ENCODE assay signal across 9 cellular contexts in the genomic region with DNA sequence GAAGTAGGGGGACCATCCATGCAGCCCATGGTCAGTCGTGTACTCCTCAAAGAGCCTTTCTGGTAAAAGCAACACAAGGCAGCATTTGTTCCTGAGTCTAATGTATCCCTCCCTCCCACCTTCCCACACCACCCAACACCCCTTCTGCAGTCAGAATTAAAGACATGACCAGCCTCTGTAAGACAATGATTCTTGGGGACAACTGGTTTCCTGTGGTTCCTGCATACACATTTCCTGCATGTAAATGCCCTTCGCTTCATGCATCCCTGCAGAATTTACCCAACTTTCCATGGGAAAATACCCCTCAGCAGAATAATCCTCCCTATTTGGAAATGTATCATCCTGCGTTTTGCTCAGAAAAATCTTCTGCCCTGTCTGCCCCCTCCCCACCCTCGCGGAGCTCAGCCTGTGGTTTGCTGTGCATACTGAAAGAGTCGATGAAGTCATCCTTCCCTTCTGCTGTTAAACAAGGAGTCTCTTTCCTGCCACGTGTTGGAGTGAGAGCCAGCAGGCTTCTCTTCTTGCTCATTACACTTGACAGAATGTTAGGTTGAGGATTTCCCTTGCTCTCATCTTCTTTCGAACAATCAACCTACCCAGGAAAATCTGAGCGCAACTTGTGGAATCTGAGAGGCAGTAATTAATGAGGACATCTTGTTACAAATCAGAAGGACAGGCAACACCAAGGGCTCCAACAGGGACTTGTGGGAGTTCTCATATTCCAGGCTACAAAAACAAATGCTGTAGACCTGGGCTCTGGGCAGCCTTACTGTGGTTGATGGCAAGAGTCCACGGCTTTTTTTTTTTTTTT. TPM values are rescaled to one million over a fixed set of nuclear protein-coding genes. Genes with fewer than 3 reads are reported as not detected.
A peak's percentile ranks its signal among the peaks of the same experiment; 100 is the strongest.
DNase-seq lines count a peak whose midpoint lies in the region; ATAC-seq, FAIRE-seq and TF ChIP-seq lines count a peak whose summit lies in the region.
"Had no signal": no experiment of that assay in that cellular context is flagged by ENCODE, and none has a peak within 500 bp of the region (broad histone marks: within the 10 kb centered on the region; RNA-seq: fewer than 3 reads in every experiment).

No MANE protein-coding gene starts in this region.

- peaks cover 11% of the 10 kb centered on the region for H3K4me1 ChIP-seq in astrocyte (ENCODE audit: insufficient read depth, low read length)

- ATAC-seq in stimulated activated naive CD8-positive, alpha-beta T cell treated with anti-CD3 and anti-CD28 coated beads, Interleukin-15, amount 100 ng/mL, for 72 hours, result peak; percentile 93
- no peak for ATAC-seq in HG03521 (IDR thresholded peaks at IDR 0.05; ENCODE audit: unreplicated experiment)

- CTCF ChIA-PET in GM10248 (lab: Yijun Ruan, JAX), result no interaction called here

- no peaks in the 10 kb centered on the region for H3K36me3 ChIP-seq in astrocyte (ENCODE audit: insufficient read depth, low read length)

- H3K4me1 Mint-ChIP-seq in astrocyte (ENCODE audit: low read depth, unreplicated experiment), result peaks cover 55% of the 10 kb centered on the region
- H3K4me1 Mint-ChIP-seq in stimulated activated naive CD8-positive, alpha-beta T cell treated with anti-CD3 and anti-CD28 coated beads, Interleukin-15, amount 100 ng/mL, for 72 hours, result peaks cover 9% of the 10 kb centered on the region

- DNase-seq in GM10248 (ENCODE audit: extremely low spot score), result peak; percentile 60
- peak; percentile 43 for DNase-seq in GOT3 (lab: John Stamatoyannopoulos, UW)
- DNase-seq in NCI-H2107 (lab: John Stamatoyannopoulos, UW), result peak; percentile 61
- DNase-seq in astrocyte (ENCODE audit: low read depth), result peak; percentile 88
- peak; percentile 53 for DNase-seq in kidney glomerular epithelial cell (lab: John Stamatoyannopoulos, UW)
- peak in 1 of 2 donors; percentile 28 for DNase-seq in stimulated activated naive CD8-positive, alpha-beta T cell treated with anti-CD3 and anti-CD28 coated beads, Interleukin-15, amount 100 ng/mL, for 72 hours
- DNase-seq in NCI-H2196 (lab: John Stamatoyannopoulos, UW; ENCODE audit: unreplicated experiment), result no peak
- DNase-seq: activated B cell treated with CpG ODN at 0.5 μM for 24 hours had no signal

- peak overlapping the region; percentile 56 for H3K9ac ChIP-seq in astrocyte (ENCODE audit: low read length)

- H2AFZ ChIP-seq in astrocyte (ENCODE audit: low read depth, low read length), result peak overlapping the region; percentile 40

- no peak for TF ChIP-seq CTCF in GM10248 (IDR thresholded peaks at IDR 0.05; ENCODE audit: control extremely low read depth, extremely low read depth, low read depth, missing control alignments)
- TF ChIP-seq CTCF in astrocyte (IDR thresholded peaks at IDR 0.05; ENCODE audit: insufficient read depth, low read depth, low read length), result no peak

- FAIRE-seq in astrocyte (lab: Jason Lieb, UNC), result no peak

- peaks cover 2% of the 10 kb centered on the region for H3K27me3 Mint-ChIP-seq in astrocyte (ENCODE audit: low read depth, unreplicated experiment)
- peaks cover 36% of the 10 kb centered on the region for H3K27me3 Mint-ChIP-seq in stimulated activated naive CD8-positive, alpha-beta T cell treated with anti-CD3 and anti-CD28 coated beads, Interleukin-15, amount 100 ng/mL, for 72 hours

- H3K27ac Mint-ChIP-seq in astrocyte (ENCODE audit: unreplicated experiment), result peak overlapping the region; percentile 96
- H3K27ac Mint-ChIP-seq in stimulated activated naive CD8-positive, alpha-beta T cell treated with anti-CD3 and anti-CD28 coated beads, Interleukin-15, amount 100 ng/mL, for 72 hours, result no peak overlapping the region
- H3K27ac Mint-ChIP-seq: activated B cell treated with CpG ODN at 0.5 μM for 24 hours had no signal

- H3K9me3 ChIP-seq in astrocyte (ENCODE audit: insufficient read depth, low read depth, low read length), result no peaks in the 10 kb centered on the region

- H3K9me3 Mint-ChIP-seq in astrocyte (ENCODE audit: unreplicated experiment), result peaks cover 2% of the 10 kb centered on the region
- no peaks in the 10 kb centered on the region for H3K9me3 Mint-ChIP-seq in stimulated activated naive CD8-positive, alpha-beta T cell treated with anti-CD3 and anti-CD28 coated beads, Interleukin-15, amount 100 ng/mL, for 72 hours
- H3K9me3 Mint-ChIP-seq: activated B cell treated with CpG ODN at 0.5 μM for 24 hours had no signal

- no peaks in the 10 kb centered on the region for H3K27me3 ChIP-seq in astrocyte (ENCODE audit: insufficient read depth, low read length)

- H4K20me1 ChIP-seq in astrocyte (ENCODE audit: insufficient read depth, low read length), result no peaks in the 10 kb centered on the region

- H3K36me3 Mint-ChIP-seq in astrocyte (ENCODE audit: low read depth, unreplicated experiment), result no peaks in the 10 kb centered on the region

- no peaks in the 10 kb centered on the region for H3K79me2 ChIP-seq in astrocyte (ENCODE audit: insufficient read depth, low read length)

- H3K4me2 ChIP-seq in astrocyte (ENCODE audit: low read length), result peak overlapping the region; percentile 71

- H3K27ac ChIP-seq in astrocyte (ENCODE audit: low read depth, low read length), result peak overlapping the region; percentile 40

- H3K4me3 ChIP-seq in astrocyte (ENCODE audit: insufficient read depth, low read depth, low read length), result peak overlapping the region; percentile 13

- no peak overlapping the region for H3K4me3 Mint-ChIP-seq in astrocyte (ENCODE audit: unreplicated experiment)
- peak overlapping the region; percentile 38 to 54 for H3K4me3 Mint-ChIP-seq in stimulated activated naive CD8-positive, alpha-beta T cell treated with anti-CD3 and anti-CD28 coated beads, Interleukin-15, amount 100 ng/mL, for 72 hours
- H3K4me3 Mint-ChIP-seq: activated B cell treated with CpG ODN at 0.5 μM for 24 hours had no signal

- POLR2A ChIA-PET in GM10248 (lab: Yijun Ruan, JAX), result no interaction called here

RNA-seq across cellular contexts. Expression of gene TNN, which starts 4.7 kb away (rescaled TPM):
- total RNA-seq in astrocyte, result 0.16 and 0.29 TPM in 2 replicates
- total RNA-seq: activated B cell treated with CpG ODN at 0.5 μM for 24 hours had no signal

RNA-seq across cellular contexts. Expression of gene MRPS14, which starts 49.1 kb away (rescaled TPM):
- total RNA-seq in astrocyte, result 20.3 and 23.7 TPM in 2 replicates
